ENCODE assay signal across 13 cellular contexts in the genomic region with DNA sequence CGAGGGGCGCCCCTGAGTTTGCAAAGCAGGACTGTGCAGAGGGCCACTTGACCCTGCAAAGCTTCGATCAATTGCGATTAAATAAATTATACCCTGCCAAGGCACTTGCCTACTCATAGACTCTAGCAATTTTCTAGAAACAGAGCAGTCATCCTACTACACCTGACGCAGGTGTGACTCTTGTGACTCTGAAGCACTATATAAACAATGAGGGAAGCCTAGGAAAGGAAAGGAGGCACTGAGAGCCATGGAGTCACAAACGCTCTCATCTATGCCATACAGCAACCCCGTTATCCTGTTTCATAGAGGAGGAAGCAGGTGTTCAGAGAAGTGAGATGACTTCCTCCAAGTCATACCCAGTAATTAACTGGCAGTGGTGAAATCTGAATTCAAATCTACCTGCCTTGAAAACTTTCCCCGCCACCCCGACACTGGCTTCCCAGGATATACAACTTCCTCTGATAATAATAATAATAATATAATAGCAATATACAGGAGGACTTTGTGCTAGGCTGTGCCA. TPM values are rescaled to one million over a fixed set of nuclear protein-coding genes. Genes with fewer than 3 reads are reported as not detected.
DNase-seq lines count a peak whose midpoint lies in the region; TF ChIP-seq lines count a peak whose summit lies in the region.
"Had no signal": no experiment of that assay in that cellular context is flagged by ENCODE, and none has a peak within 500 bp of the region (broad histone marks: within the 10 kb centered on the region; RNA-seq: fewer than 3 reads in every experiment).

No MANE protein-coding gene starts in this region.

- TF ChIP-seq POLR2A in Peyer's patch (IDR thresholded peaks at IDR 0.05), result no peak
- no peak for TF ChIP-seq POLR2A in esophagus squamous epithelium (IDR thresholded peaks at IDR 0.05)
- TF ChIP-seq POLR2A in suprapubic skin (IDR thresholded peaks at IDR 0.05), result no peak
- no peak for TF ChIP-seq POLR2A in erythroblast (IDR thresholded peaks at IDR 0.05; ENCODE audit: low read length)

- peaks cover 6% of the 10 kb centered on the region for H3K36me3 Mint-ChIP-seq in activated naive CD4-positive, alpha-beta T cell treated with anti-CD3 and anti-CD28 coated beads for 36 hours (ENCODE audit: low read depth)
- no peaks in the 10 kb centered on the region for H3K36me3 Mint-ChIP-seq in H9 (ENCODE audit: insufficient read depth in 1 of 3, low read depth in 3 of 3)

- H3K79me2 ChIP-seq in H9 (ENCODE audit: insufficient read depth, low read length), result no peaks in the 10 kb centered on the region

- H3K4me2 ChIP-seq in H9 (ENCODE audit: insufficient read depth, insufficient read length, low read length), result no peak overlapping the region

- H3K4me3 ChIP-seq in Peyer's patch (no peak overlapping the region), esophagus squamous epithelium (no peak overlapping the region), suprapubic skin (no peak overlapping the region)

- no peak overlapping the region for H2BK120ac ChIP-seq in H9 (ENCODE audit: low read depth, low read length, poor library complexity, severe bottlenecking)

- H4K91ac ChIP-seq in H9 (ENCODE audit: insufficient read length, low read depth, low read length), result no peak overlapping the region

- peak; percentile 51 for DNase-seq in activated naive CD4-positive, alpha-beta T cell treated with anti-CD3 and anti-CD28 coated beads for 36 hours
- DNase-seq in activated naive CD4-positive, alpha-beta T cell (lab: John Stamatoyannopoulos, UW), result no peak
- DNase-seq in Peyer's patch (no peak), esophagus squamous epithelium (lab: John Stamatoyannopoulos, UW) (no peak), suprapubic skin (ENCODE audit: low spot score in 2 of 2) (no peak), H9 (no peak), erythroblast (lab: John Stamatoyannopoulos, UW) (no peak), NCI-H128 (lab: John Stamatoyannopoulos, UW; ENCODE audit: unreplicated experiment) (no peak)
- DNase-seq: amniotic stem cell, BE2C, foreskin fibroblast, kidney, NCI-H526 treated with DMSO at 0.1 percent for 48 hours had no signal

- H3K27me3 Mint-ChIP-seq in activated naive CD4-positive, alpha-beta T cell treated with anti-CD3 and anti-CD28 coated beads for 36 hours (ENCODE audit: low read depth), result no peaks in the 10 kb centered on the region
- no peaks in the 10 kb centered on the region for H3K27me3 Mint-ChIP-seq in H9 (ENCODE audit: low read depth)

- no peaks in the 10 kb centered on the region for H3K9me3 Mint-ChIP-seq in activated naive CD4-positive, alpha-beta T cell treated with anti-CD3 and anti-CD28 coated beads for 36 hours
- no peaks in the 10 kb centered on the region for H3K9me3 Mint-ChIP-seq in H9

- peak overlapping the region; percentile 98 for H3K27ac Mint-ChIP-seq in activated naive CD4-positive, alpha-beta T cell treated with anti-CD3 and anti-CD28 coated beads for 36 hours
- H3K27ac Mint-ChIP-seq in H9, result no peak overlapping the region; a peak in 1 of 7 replicates

- TF ChIP-seq CTCF in Peyer's patch (IDR thresholded peaks at IDR 0.05) (no peak), esophagus squamous epithelium (IDR thresholded peaks at IDR 0.05) (no peak), suprapubic skin (IDR thresholded peaks at IDR 0.05) (no peak), H9 (conservative IDR thresholded peaks at IDR 0.05) (no peak)

- no peak overlapping the region for H3K18ac ChIP-seq in H9 (ENCODE audit: insufficient read length, low read depth, low read length)

- no peak overlapping the region for H3K23ac ChIP-seq in H9 (ENCODE audit: insufficient read length, low read depth, low read length)

- H2BK5ac ChIP-seq in H9 (ENCODE audit: insufficient read length, low read length), result no peak overlapping the region

- no peak overlapping the region for H2BK12ac ChIP-seq in H9 (ENCODE audit: insufficient read length, low read depth, low read length)

- H3K9me3 ChIP-seq in Peyer's patch (no peaks in the 10 kb centered on the region), esophagus squamous epithelium (no peaks in the 10 kb centered on the region), suprapubic skin (no peaks in the 10 kb centered on the region), H9 (ENCODE audit: control insufficient read depth, low read depth, low read length) (no peaks in the 10 kb centered on the region)
- H3K9me3 ChIP-seq: BE2C had no signal

- H2AK5ac ChIP-seq in H9 (ENCODE audit: insufficient read length, low read length), result no peak overlapping the region

- H3K56ac ChIP-seq in H9 (ENCODE audit: insufficient read length, low read depth, low read length), result no peak overlapping the region

- H3K27me3 ChIP-seq in Peyer's patch (no peaks in the 10 kb centered on the region), esophagus squamous epithelium (no peaks in the 10 kb centered on the region), suprapubic skin (no peaks in the 10 kb centered on the region), H9 (ENCODE audit: insufficient read depth, low read length) (no peaks in the 10 kb centered on the region)
- H3K27me3 ChIP-seq: BE2C had no signal

- H3K4me3 Mint-ChIP-seq in activated naive CD4-positive, alpha-beta T cell treated with anti-CD3 and anti-CD28 coated beads for 36 hours, result peak overlapping the region; percentile 19
- H3K4me3 Mint-ChIP-seq in H9, result no peak overlapping the region

- no peak overlapping the region for H2BK20ac ChIP-seq in H9 (ENCODE audit: low read depth, low read length, poor library complexity, severe bottlenecking)

- no peak overlapping the region for H4K5ac ChIP-seq in H9 (ENCODE audit: insufficient read length, low read depth, low read length)

- H3K23me2 ChIP-seq in H9 (ENCODE audit: insufficient read length, low read depth, low read length, poor library complexity, severe bottlenecking), result no peaks in the 10 kb centered on the region

- WGBS in esophagus squamous epithelium, 2 donors, result 81 to 85% methylated on average over 8 to 9 of the region's 9 CpGs
- WGBS in suprapubic skin, result 84% methylated on average over 9 of the region's 9 CpGs
- WGBS in H9 (ENCODE audit: extremely low coverage, insufficient read length, low lambda C conversion rate), result no CpG with 5 or more reads among the region's 9 CpGs

- no peak overlapping the region for H3T11ph ChIP-seq in H9 (ENCODE audit: low read length)

- intact Hi-C loops in activated naive CD4-positive, alpha-beta T cell treated with anti-CD3 and anti-CD28 coated beads for 36 hours (cut with micrococcal nuclease), result loop anchor here (10.0 kb wide), 1 partner anchor 807 kb away; the partner anchor contains the start of gene ARF4
- intact Hi-C loops in esophagus squamous epithelium (cut with DNase I), result no loop called here

- no peak for TF ChIP-seq EP300 in suprapubic skin (IDR thresholded peaks at IDR 0.05)

- H3K27ac ChIP-seq in Peyer's patch (peak overlapping the region; percentile 64 to 81 (median 69)), esophagus squamous epithelium (peak overlapping the region; percentile 27 to 78 (median 54)), suprapubic skin (peak overlapping the region; percentile 68), H9 (ENCODE audit: insufficient read length, low read depth, low read length) (no peak overlapping the region)

- H4K20me1 ChIP-seq in H9 (ENCODE audit: control insufficient read depth, insufficient read depth, insufficient read length), result no peaks in the 10 kb centered on the region

- no peaks in the 10 kb centered on the region for H3K36me3 ChIP-seq in Peyer's patch
- H3K36me3 ChIP-seq in esophagus squamous epithelium, result no peaks in the 10 kb centered on the region
- no peaks in the 10 kb centered on the region for H3K36me3 ChIP-seq in suprapubic skin
- H3K36me3 ChIP-seq: BE2C had no signal

- H3K79me1 ChIP-seq in H9 (ENCODE audit: insufficient read depth, low read depth, low read length, poor library complexity, severe bottlenecking), result no peaks in the 10 kb centered on the region

- H3K14ac ChIP-seq in H9 (ENCODE audit: insufficient read depth, low read length), result no peak overlapping the region

- no peak overlapping the region for H4K8ac ChIP-seq in H9 (replicated peaks; ENCODE audit: insufficient read length, low read depth, low read length)

- H3K4me1 ChIP-seq in Peyer's patch (peaks cover 0 to 42% (median 10%) of the 10 kb centered on the region in 4 donors), esophagus squamous epithelium (peaks cover 33 to 98% (median 41%) of the 10 kb centered on the region in 3 donors), suprapubic skin (peaks cover 83% of the 10 kb centered on the region), H9 (ENCODE audit: insufficient read depth, low read length) (no peaks in the 10 kb centered on the region)
- H3K4me1 ChIP-seq: BE2C had no signal

- CTCF ChIA-PET in activated naive CD4-positive, alpha-beta T cell treated with anti-CD3 and anti-CD28 coated beads for 36 hours (lab: Charles Lee), result interaction anchor here (1.5 to 5.7 kb wide), 5 partner anchors 11 to 33 kb away, joined by 4 to 83 read pairs (median 9); partner anchors contain the start of gene ARHGEF3

- H2AFZ ChIP-seq in H9 (ENCODE audit: low read length), result no peak overlapping the region

- peaks cover 97% of the 10 kb centered on the region for H3K4me1 Mint-ChIP-seq in activated naive CD4-positive, alpha-beta T cell treated with anti-CD3 and anti-CD28 coated beads for 36 hours (ENCODE audit: low read depth)
- H3K4me1 Mint-ChIP-seq in H9, result peaks cover 19 to 20% of the 10 kb centered on the region in 2 experiments

- no peak overlapping the region for H3K4ac ChIP-seq in H9 (ENCODE audit: low read depth, low read length)

- H2BK15ac ChIP-seq in H9 (ENCODE audit: low read depth, low read length), result no peak overlapping the region

- H3K9ac ChIP-seq in H9 (ENCODE audit: extremely low read depth, insufficient read length, low read length), result no peak overlapping the region

RNA-seq across cellular contexts. Expression of gene ARHGEF3, which starts 14.4 kb away (rescaled TPM):
- total RNA-seq in activated naive CD4-positive, alpha-beta T cell treated with anti-CD3 and anti-CD28 coated beads for 36 hours, result 10 to 100 TPM; 36.4 to 37.7 TPM
- total RNA-seq in Peyer's patch (10 to 100 TPM in 1 of 4 donors, 1 to 10 TPM in 3; 4.5 to 40.4 (median 6.2) TPM), esophagus squamous epithelium (10 to 100 TPM; 20.6 to 26.3 (median 24.7) TPM), suprapubic skin (10 to 100 TPM; 16.3 to 23.0 (median 19.8) TPM), H9 (2021) (4.4 and 5.7 TPM in 2 replicates)
